8 cellular contexts compared by ENCODE assay signal in genomic region chr18:79069792-79070151, GRCh38. TPM values are rescaled to one million over a fixed set of nuclear protein-coding genes. Genes with fewer than 3 reads are reported as not detected.
DNase-seq lines count a peak whose midpoint lies in the region; ATAC-seq, FAIRE-seq and TF ChIP-seq lines count a peak whose summit lies in the region.

No MANE protein-coding gene starts in this region.

- no TSS peak for BruUV-seq in K562 (replicated peaks; lab: Mats Ljungman, UMichigan)

- intact Hi-C loops in K562 (cut with micrococcal nuclease) (no loop called here), uterus (cut with DNase I; ENCODE audit: low total_unique reads) (no loop called here)

- in situ Hi-C loops in K562 (cut with MboI), result no loop called here

- H3K9me3 ChIP-seq in HUES48 (ENCODE audit: control insufficient read depth, insufficient read depth, low read length), result peaks cover 21% of the 10 kb centered on the region
- H3K9me3 ChIP-seq in K562 (replicated peaks; ENCODE audit: control insufficient read depth, insufficient read depth, low read depth, low read length), result peaks cover 6% of the 10 kb centered on the region
- no peaks in the 10 kb centered on the region for H3K9me3 ChIP-seq in uterus

- CTCF ChIA-PET in BJ (lab: Yijun Ruan, JAX) (no interaction called here), K562 (lab: Yijun Ruan, JAX; ENCODE audit: low intra/inter-chr PET ratio) (no interaction called here)

- FAIRE-seq in K562 (lab: Jason Lieb, UNC), result peak; percentile 42

- TF ChIP-seq POLR2A in K562 (conservative IDR thresholded peaks at IDR 0.05), result no peak
- no peak for TF ChIP-seq POLR2A in uterus (IDR thresholded peaks at IDR 0.05)

- peaks cover 36% of the 10 kb centered on the region for H3K79me2 ChIP-seq in K562 (ENCODE audit: control insufficient read depth, insufficient read depth, low read length)

- TF ChIP-seq EP300 in K562 (IDR thresholded peaks at IDR 0.05; ENCODE audit: low read length), result no peak

- H3K4me1 ChIP-seq in HUES48 (ENCODE audit: control insufficient read depth, insufficient read depth, low read length), result no peaks in the 10 kb centered on the region
- H3K4me1 ChIP-seq in K562 (replicated peaks in 1 of 2; ENCODE audit: control insufficient read depth in 2 of 2, insufficient read depth in 2 of 2, low read length in 2 of 2), result peaks cover 2 to 13% of the 10 kb centered on the region in 2 experiments; a peak in 3 of 5 replicates
- no peaks in the 10 kb centered on the region for H3K4me1 ChIP-seq in uterus

- peak overlapping the region; percentile 90 for H3K27ac ChIP-seq in HUES48 (ENCODE audit: low read depth, low read length)
- peak overlapping the region; percentile 92 for H3K27ac ChIP-seq in K562 (ENCODE audit: extremely low read depth, low read depth, low read length)
- H3K27ac ChIP-seq in uterus, result peak overlapping the region; percentile 73 to 94

- DNase-seq in BJ (ENCODE audit: low read depth) (no peak), K562 (ENCODE audit: extremely low read depth in 1 of 4, low spot score in 3 of 4) (no peak), medulla oblongata (ENCODE audit: extremely low spot score) (peak; percentile 30), uterus (no peak), NCI-H82 treated with DMSO at 0.1 percent for 48 hours (lab: John Stamatoyannopoulos, UW; ENCODE audit: unreplicated experiment) (no peak)

- 2% methylated on average over 12 of the region's 12 CpGs for WGBS in K562 (ENCODE audit: insufficient coverage, low coverage, missing lambda C conversion rate)

- H2AFZ ChIP-seq in K562 (ENCODE audit: low read depth, low read length), result peak overlapping the region; percentile 76

- H3K27me3 ChIP-seq in BJ (ENCODE audit: control insufficient read depth, insufficient read depth, low read length) (no peaks in the 10 kb centered on the region), HUES48 (ENCODE audit: control insufficient read depth, insufficient read depth, low read length) (peaks cover 27% of the 10 kb centered on the region), K562 (ENCODE audit: control insufficient read depth in 2 of 2, insufficient read depth in 2 of 2, low read length in 2 of 2) (no peaks in the 10 kb centered on the region), uterus (no peaks in the 10 kb centered on the region)

- no peak for TF ChIP-seq RAD21 in K562 (CRISPR knock-in tag; conservative IDR thresholded peaks at IDR 0.05 in 1 of 2, IDR thresholded peaks at IDR 0.05 in 1 of 2)

- H3K4me3 ChIP-seq in BJ (ENCODE audit: low read depth, low read length) (peak overlapping the region; percentile 67), HUES48 (ENCODE audit: low read depth, low read length) (peak overlapping the region; percentile 94), K562 (peak overlapping the region; percentile 91), uterus (peak overlapping the region; percentile 65 to 100)

- H3K36me3 ChIP-seq in BJ (ENCODE audit: control insufficient read depth, insufficient read depth, low read length), result no peaks in the 10 kb centered on the region
- no peaks in the 10 kb centered on the region for H3K36me3 ChIP-seq in HUES48 (ENCODE audit: control insufficient read depth, insufficient read depth, low read length)
- H3K36me3 ChIP-seq in K562 (ENCODE audit: control insufficient read depth, insufficient read depth, low read length), result no peaks in the 10 kb centered on the region
- no peaks in the 10 kb centered on the region for H3K36me3 ChIP-seq in uterus

- peak overlapping the region; percentile 82 for H3K4me2 ChIP-seq in K562 (ENCODE audit: insufficient read depth, low read length)

- TF ChIP-seq CTCF in BJ (IDR thresholded peaks at IDR 0.05; ENCODE audit: insufficient read depth, low read depth, low read length), result no peak
- no peak for TF ChIP-seq CTCF in K562 (IDR thresholded peaks at IDR 0.05 in 2 of 3, conservative IDR thresholded peaks at IDR 0.05 in 1 of 3; ENCODE audit: insufficient read depth in 2 of 3, low read depth in 1 of 3, low read length in 3 of 3)
- no peak for TF ChIP-seq CTCF in uterus (IDR thresholded peaks at IDR 0.05)

- no peaks in the 10 kb centered on the region for H4K20me1 ChIP-seq in K562 (replicated peaks; ENCODE audit: control insufficient read depth, insufficient read depth, low read length)

- ATAC-seq in K562, result no peak
- ATAC-seq in HG03460 (IDR thresholded peaks at IDR 0.05; ENCODE audit: unreplicated experiment), result no peak
- no peak for ATAC-seq in GM19351 (IDR thresholded peaks at IDR 0.05; ENCODE audit: unreplicated experiment)

- H3K9ac ChIP-seq in HUES48 (ENCODE audit: low read depth, low read length) (peak overlapping the region; percentile 89), K562 (ENCODE audit: insufficient read depth in 1 of 2, low read depth in 2 of 2, low read length in 2 of 2) (peak overlapping the region; percentile 87 to 96)

- H3K9me1 ChIP-seq in K562 (ENCODE audit: control insufficient read depth, insufficient read depth, low read length), result no peaks in the 10 kb centered on the region

- POLR2A ChIA-PET in BJ (lab: Charles Lee) (no interaction called here), K562 (lab: Yijun Ruan, JAX) (interaction anchor here (1.0 kb wide), 1 partner anchor 97 kb away, joined by 3 read pairs; no protein-coding TSS in a partner anchor)

TF ChIP-seq in K562, 482 proteins besides CTCF, POLR2A, EP300 and RAD21:
- no peak for TF ChIP-seq RFX1 (IDR thresholded peaks at IDR 0.05)
- TF ChIP-seq EP400 (IDR thresholded peaks at IDR 0.05), result no peak
- no peak for TF ChIP-seq FIP1L1 (IDR thresholded peaks at IDR 0.05; ENCODE audit: low read depth, low read length, poor library complexity, severe bottlenecking)
- TF ChIP-seq LARP7 (IDR thresholded peaks at IDR 0.05), result no peak
- no peak for TF ChIP-seq ATF2 (CRISPR knock-in tag; IDR thresholded peaks at IDR 0.05)
- TF ChIP-seq ARID3A (IDR thresholded peaks at IDR 0.05; ENCODE audit: borderline replicate concordance, low read depth, low read length), result no peak
- no peak for TF ChIP-seq CEBPB (tag; IDR thresholded peaks at IDR 0.05)
- TF ChIP-seq MYC (IDR thresholded peaks at IDR 0.05; ENCODE audit: low read depth, low read length), result no peak
- no peak for TF ChIP-seq MYC (CRISPR knock-in tag; IDR thresholded peaks at IDR 0.05; ENCODE audit: borderline replicate concordance, low read depth)
- TF ChIP-seq ZNF133 (CRISPR knock-in tag; IDR thresholded peaks at IDR 0.05), result no peak
- TF ChIP-seq MTA1 (IDR thresholded peaks at IDR 0.05; ENCODE audit: borderline replicate concordance), result no peak
TF ChIP-seq in K562: peak in this region for 0.

RNA-seq across cellular contexts. Expression of gene ATP9B, which starts 0.6 kb away (rescaled TPM):
- 16.3 and 17.4 TPM in 2 replicates for polyA plus RNA-seq in BJ (2011; rRNA removed)
- polyA minus RNA-seq in BJ (2011; rRNA and poly(A)+ RNA removed), result 30.6 and 43.1 TPM in 2 replicates
- 65.7 and 133 TPM in 2 replicates for total RNA-seq in K562 (2011; cell fraction: chromatin; rRNA removed; ENCODE audit: low replicate concordance)
- total RNA-seq in K562 (2011; cell fraction: nucleolus; rRNA removed), result 34.5 and 46.6 TPM in 2 replicates
- total RNA-seq in K562 (2011; cell fraction: nucleoplasm; rRNA removed), result 49.6 and 76.0 TPM in 2 replicates
- 8.8 and 9.1 TPM in 2 replicates for total RNA-seq in K562 (2014; rRNA removed)
- total RNA-seq in K562 (2014; rRNA removed; fragmentation: Illumina TruSeq; extraction: Trizol), result 8.2 and 11.6 TPM in 2 replicates
- 7.9 and 9.5 TPM in 2 replicates for total RNA-seq in K562 (2015; rRNA removed; fragmentation: Illumina TruSeq; extraction: Trizol)
- 9.8 and 13.2 TPM in 2 replicates for total RNA-seq in K562 (2021)
- 9.8 and 10.7 TPM in 2 replicates for polyA plus RNA-seq in K562 (2011; rRNA removed)
- 12.4 and 12.6 TPM in 2 replicates for polyA plus RNA-seq in K562 (2011; cell fraction: cytosol; rRNA removed)
- polyA plus RNA-seq in K562 (2011; cell fraction: nucleus; rRNA removed), result 18.4 and 20.5 TPM in 2 replicates
- 5.1 and 9.3 TPM in 2 replicates for polyA plus RNA-seq in K562 (2012)
- polyA plus RNA-seq in K562 (2014; fragmentation: Illumina TruSeq; extraction: Trizol), result 7.1 TPM in 2 replicates
- polyA plus RNA-seq in K562 (2014; fragmentation: Nextera tagmentation; extraction: Ambion mirVana), result under 1 TPM; 0.66 TPM
- 7.7 and 8.4 TPM in 2 replicates for polyA plus RNA-seq in K562 (2014; rRNA removed)
- polyA minus RNA-seq in K562 (2011; rRNA and poly(A)+ RNA removed), result 42.6 and 44.4 TPM in 2 replicates
- 15.1 and 22.8 TPM in 2 replicates for polyA minus RNA-seq in K562 (2011; cell fraction: cytosol; rRNA and poly(A)+ RNA removed)
- polyA minus RNA-seq in K562 (2011; cell fraction: nucleus; rRNA and poly(A)+ RNA removed), result 45.0 and 65.4 TPM in 2 replicates
- 100 to 1,000 TPM in 1 of 4 donors, 10 to 100 TPM in 3; 18.2 to 111 (median 70.3) TPM for total RNA-seq in uterus
